ENCODE assay signal across 9 cellular contexts in the genomic region with DNA sequence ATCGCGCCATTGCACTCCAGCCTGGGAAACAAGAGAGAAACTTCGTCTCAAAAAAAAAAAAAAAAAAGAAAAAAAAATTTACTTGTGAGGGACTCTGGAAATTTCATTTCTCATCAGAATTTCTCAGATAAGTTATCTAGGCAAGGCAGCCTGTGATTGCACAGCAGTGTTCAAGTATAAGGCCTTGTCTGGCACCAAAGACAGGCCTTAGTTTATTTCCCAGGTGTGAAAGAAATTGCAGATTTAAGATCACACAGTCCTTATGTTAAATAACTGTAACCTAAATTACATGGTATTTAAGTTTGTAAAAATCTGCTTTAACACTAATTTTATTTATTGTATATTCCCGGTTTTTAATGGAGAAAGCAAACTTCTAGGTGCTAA. TPM values are rescaled to one million over a fixed set of nuclear protein-coding genes. Genes with fewer than 3 reads are reported as not detected.
DNase-seq lines count a peak whose midpoint lies in the region; ATAC-seq and TF ChIP-seq lines count a peak whose summit lies in the region.
"Had no signal": no experiment of that assay in that cellular context is flagged by ENCODE, and none has a peak within 500 bp of the region (broad histone marks: within the 10 kb centered on the region; RNA-seq: fewer than 3 reads in every experiment).

No MANE protein-coding gene starts in this region.

- H3K36me3 ChIP-seq in gastroesophageal sphincter: no peaks in the 10 kb centered on the region

- peaks cover 14% of the 10 kb centered on the region for H3K9me3 Mint-ChIP-seq in HFFc6
- H3K9me3 Mint-ChIP-seq in T-helper 1 cell treated with Interleukin-12 subunit alpha and Interleukin-12 subunit beta and Interleukin-4 antibody, amounts not matched to agents 30 μg/mL and 1 μg/mL, for 36 hours: no peaks in the 10 kb centered on the region
- peaks cover 3% of the 10 kb centered on the region for H3K9me3 Mint-ChIP-seq in stimulated activated effector memory CD8-positive, alpha-beta T cell treated with anti-CD3 and anti-CD28 coated beads, Interleukin-12 subunit alpha, Interleukin-12 subunit beta, amount 100 ng/mL, for 72 hours

- TF ChIP-seq POLR2A in gastroesophageal sphincter (IDR thresholded peaks at IDR 0.05): no peak

- DNase-seq in HFFc6 (no peak), NCI-H2171 treated with DMSO at 0.1 percent for 48 hours (lab: John Stamatoyannopoulos, UW) (no peak), amygdala (lab: John Stamatoyannopoulos, UW) (no peak)
- no peak for DNase-seq in stimulated activated effector memory CD8-positive, alpha-beta T cell treated with anti-CD3 and anti-CD28 coated beads, Interleukin-12 subunit alpha, Interleukin-12 subunit beta, amount 100 ng/mL, for 72 hours (ENCODE audit: low spot score in 2 of 2)
- DNase-seq: anterior cingulate cortex, NCI-H345 had no signal

- peak overlapping the region; percentile 98 for H3K27ac Mint-ChIP-seq in HFFc6
- peak overlapping the region; percentile 96 for H3K27ac Mint-ChIP-seq in T-helper 1 cell treated with Interleukin-12 subunit alpha and Interleukin-12 subunit beta and Interleukin-4 antibody, amounts not matched to agents 30 μg/mL and 1 μg/mL, for 36 hours
- H3K27ac Mint-ChIP-seq in stimulated activated effector memory CD8-positive, alpha-beta T cell treated with anti-CD3 and anti-CD28 coated beads, Interleukin-12 subunit alpha, Interleukin-12 subunit beta, amount 100 ng/mL, for 72 hours: no peak overlapping the region

- H3K36me3 Mint-ChIP-seq in HFFc6 (ENCODE audit: low read depth): peaks cover 33% of the 10 kb centered on the region
- H3K36me3 Mint-ChIP-seq in T-helper 1 cell treated with Interleukin-12 subunit alpha and Interleukin-12 subunit beta and Interleukin-4 antibody, amounts not matched to agents 30 μg/mL and 1 μg/mL, for 36 hours (ENCODE audit: low read depth): peaks cover 29% of the 10 kb centered on the region
- peaks cover 52% of the 10 kb centered on the region for H3K36me3 Mint-ChIP-seq in stimulated activated effector memory CD8-positive, alpha-beta T cell treated with anti-CD3 and anti-CD28 coated beads, Interleukin-12 subunit alpha, Interleukin-12 subunit beta, amount 100 ng/mL, for 72 hours

- H3K4me1 ChIP-seq in gastroesophageal sphincter: peaks cover 0 to 14% (median 3%) of the 10 kb centered on the region in 3 donors

- peak overlapping the region; percentile 93 to 99 (median 98) for H3K27ac ChIP-seq in gastroesophageal sphincter

- no peaks in the 10 kb centered on the region for H3K9me3 ChIP-seq in gastroesophageal sphincter

- TF ChIP-seq CTCF in HFFc6 (IDR thresholded peaks at IDR 0.05) (no peak), gastroesophageal sphincter (IDR thresholded peaks at IDR 0.05) (no peak)

- H3K4me1 Mint-ChIP-seq in HFFc6 (ENCODE audit: low read depth): peaks cover 35% of the 10 kb centered on the region
- H3K4me1 Mint-ChIP-seq in T-helper 1 cell treated with Interleukin-12 subunit alpha and Interleukin-12 subunit beta and Interleukin-4 antibody, amounts not matched to agents 30 μg/mL and 1 μg/mL, for 36 hours (ENCODE audit: low read depth): peaks cover 31% of the 10 kb centered on the region
- peaks cover 41% of the 10 kb centered on the region for H3K4me1 Mint-ChIP-seq in stimulated activated effector memory CD8-positive, alpha-beta T cell treated with anti-CD3 and anti-CD28 coated beads, Interleukin-12 subunit alpha, Interleukin-12 subunit beta, amount 100 ng/mL, for 72 hours

- TF ChIP-seq EP300 in gastroesophageal sphincter (IDR thresholded peaks at IDR 0.05): no peak

- no peaks in the 10 kb centered on the region for H3K27me3 ChIP-seq in gastroesophageal sphincter

- peak overlapping the region; percentile 96 for H3K4me3 Mint-ChIP-seq in HFFc6
- H3K4me3 Mint-ChIP-seq in T-helper 1 cell treated with Interleukin-12 subunit alpha and Interleukin-12 subunit beta and Interleukin-4 antibody, amounts not matched to agents 30 μg/mL and 1 μg/mL, for 36 hours: peak overlapping the region; percentile 99
- H3K4me3 Mint-ChIP-seq in stimulated activated effector memory CD8-positive, alpha-beta T cell treated with anti-CD3 and anti-CD28 coated beads, Interleukin-12 subunit alpha, Interleukin-12 subunit beta, amount 100 ng/mL, for 72 hours: peak overlapping the region; percentile 94

- peaks cover 26% of the 10 kb centered on the region for H3K27me3 Mint-ChIP-seq in HFFc6 (ENCODE audit: insufficient read depth)
- peaks cover 3% of the 10 kb centered on the region for H3K27me3 Mint-ChIP-seq in T-helper 1 cell treated with Interleukin-12 subunit alpha and Interleukin-12 subunit beta and Interleukin-4 antibody, amounts not matched to agents 30 μg/mL and 1 μg/mL, for 36 hours (ENCODE audit: low read depth)

- 83 to 85% methylated on average over 4 of the region's 4 CpGs for WGBS in gastroesophageal sphincter (ENCODE audit: low coverage in 1 of 2), 2 donors

- H3K4me3 ChIP-seq in gastroesophageal sphincter: no peak overlapping the region

- no peak for ATAC-seq in gastroesophageal sphincter
- no peak for ATAC-seq in stimulated activated effector memory CD8-positive, alpha-beta T cell treated with anti-CD3 and anti-CD28 coated beads, Interleukin-12 subunit alpha, Interleukin-12 subunit beta, amount 100 ng/mL, for 72 hours
- no peak for ATAC-seq in HG03159 (IDR thresholded peaks at IDR 0.05; ENCODE audit: unreplicated experiment)

RNA-seq across cellular contexts. Expression of gene HFE, which starts 34.8 kb away (rescaled TPM):
- 10 to 100 TPM; 16.1 to 21.7 (median 18.3) TPM for total RNA-seq in HFFc6 (2021; fragmentation: NEBNext Ultra II Directional; extraction: Animal tissue kit (Norgen Biotek cat#: 25700))
- 10 to 100 TPM in 1 of 4 donors, 1 to 10 TPM in 3; 3.7 to 11.4 (median 8.3) TPM for total RNA-seq in gastroesophageal sphincter
